ENCODE assay signal across 20 cellular contexts in genomic region chr11:95524328-95525036, GRCh38.
DNase-seq lines count a peak whose midpoint lies in the region; ATAC-seq and TF ChIP-seq lines count a peak whose summit lies in the region.
"Had no signal": no experiment of that assay in that cellular context is flagged by ENCODE, and none has a peak within 500 bp of the region (broad histone marks: within the 10 kb centered on the region; RNA-seq: fewer than 3 reads in every experiment).

No MANE protein-coding gene starts in this region.

- H3K4me3 ChIP-seq in gastroesophageal sphincter = no peak overlapping the region
- H3K4me3 ChIP-seq: K562, MG63, transverse colon had no signal

- TF ChIP-seq POLR2A in gastroesophageal sphincter (IDR thresholded peaks at IDR 0.05) = no peak

- no peaks in the 10 kb centered on the region for H3K4me1 ChIP-seq in gastroesophageal sphincter
- H3K4me1 ChIP-seq: transverse colon had no signal

- peak; percentile 95 for DNase-seq in NCI-H1417 treated with DMSO at 0.1 percent for 48 hours (lab: John Stamatoyannopoulos, UW)
- DNase-seq in NCI-H446 (lab: John Stamatoyannopoulos, UW) = peak; percentile 70 to 75
- peak; percentile 32 for DNase-seq in retina
- no peak for DNase-seq in hippocampal formation (lab: John Stamatoyannopoulos, UW)
- DNase-seq: activated CD4-positive, alpha-beta T cell treated with anti-CD3 and anti-CD28 coated beads, Interleukin-2, amount 50 U/mL, for 1 hour; activated naive CD4-positive, alpha-beta T cell treated with anti-CD3 and anti-CD28 coated beads, Interleukin-2, amount 10 ng/mL, durations not matched to agents 7 days and 5 days; CD4-positive, CD25-positive, alpha-beta regulatory T cell; endodermal cell; HFFc6; kidney; MG63; NCI-H2029; NCI-H510A treated with DMSO at 0.1 percent for 48 hours; transverse colon had no signal

- H3K9me3 ChIP-seq in gastroesophageal sphincter = no peaks in the 10 kb centered on the region
- H3K9me3 ChIP-seq: MG63, transverse colon had no signal

- peak; percentile 45; the same call in 1 of the 3 replicates for ATAC-seq in SK-N-SH treated with all-trans-retinoic acid at 6 μM for 48 hours
- no peak for ATAC-seq in HG03196 (IDR thresholded peaks at IDR 0.05; ENCODE audit: unreplicated experiment)
- no peak for ATAC-seq in gastroesophageal sphincter
- ATAC-seq: K562, WTC11 had no signal

- TF ChIP-seq EP300 in gastroesophageal sphincter (IDR thresholded peaks at IDR 0.05) = no peak

- no peaks in the 10 kb centered on the region for H3K27me3 ChIP-seq in gastroesophageal sphincter
- H3K27me3 ChIP-seq: MG63, transverse colon had no signal

- 72 to 90% methylated on average over 4 of the region's 4 CpGs for WGBS in gastroesophageal sphincter (ENCODE audit: low coverage in 1 of 2), 2 donors

- no peak overlapping the region for H3K27ac ChIP-seq in gastroesophageal sphincter
- H3K27ac ChIP-seq: RWPE1, transverse colon had no signal

- TF ChIP-seq CTCF in gastroesophageal sphincter (IDR thresholded peaks at IDR 0.05) = no peak

- no peaks in the 10 kb centered on the region for H3K36me3 ChIP-seq in gastroesophageal sphincter
- H3K36me3 ChIP-seq: MG63, transverse colon had no signal

TF ChIP-seq in SK-N-SH treated with all-trans-retinoic acid at 6 μM for 48 hours, 23 proteins besides CTCF, POLR2A, EP300 and RAD21:
- no peak for TF ChIP-seq POU6F1 (CRISPR knock-in tag; IDR thresholded peaks at IDR 0.05; ENCODE audit: borderline replicate concordance, low read depth)
- no peak for TF ChIP-seq PPARA (CRISPR knock-in tag; IDR thresholded peaks at IDR 0.05; ENCODE audit: borderline replicate concordance)
- peak; percentile 72 for TF ChIP-seq ISL1 (CRISPR knock-in tag; IDR thresholded peaks at IDR 0.05)
- TF ChIP-seq TCF4 (CRISPR knock-in tag; IDR thresholded peaks at IDR 0.05; ENCODE audit: borderline replicate concordance) = peak; percentile 78; the same call in 1 of the 2 replicates
- TF ChIP-seq CSDC2 (CRISPR knock-in tag; IDR thresholded peaks at IDR 0.05) = 0 out of 2 replicates have a peak, but pooled peaks have one; percentile 42
- no peak for TF ChIP-seq ZC3H10 (CRISPR knock-in tag; IDR thresholded peaks at IDR 0.05)
- no peak for TF ChIP-seq ZFP30 (CRISPR knock-in tag; IDR thresholded peaks at IDR 0.05)
- TF ChIP-seq SNAI2 (CRISPR knock-in tag; IDR thresholded peaks at IDR 0.05) = peak; percentile 52; the same call in 1 of the 2 replicates
- TF ChIP-seq OSR1 (CRISPR knock-in tag; IDR thresholded peaks at IDR 0.05) = no peak
- TF ChIP-seq, protein P1, sequence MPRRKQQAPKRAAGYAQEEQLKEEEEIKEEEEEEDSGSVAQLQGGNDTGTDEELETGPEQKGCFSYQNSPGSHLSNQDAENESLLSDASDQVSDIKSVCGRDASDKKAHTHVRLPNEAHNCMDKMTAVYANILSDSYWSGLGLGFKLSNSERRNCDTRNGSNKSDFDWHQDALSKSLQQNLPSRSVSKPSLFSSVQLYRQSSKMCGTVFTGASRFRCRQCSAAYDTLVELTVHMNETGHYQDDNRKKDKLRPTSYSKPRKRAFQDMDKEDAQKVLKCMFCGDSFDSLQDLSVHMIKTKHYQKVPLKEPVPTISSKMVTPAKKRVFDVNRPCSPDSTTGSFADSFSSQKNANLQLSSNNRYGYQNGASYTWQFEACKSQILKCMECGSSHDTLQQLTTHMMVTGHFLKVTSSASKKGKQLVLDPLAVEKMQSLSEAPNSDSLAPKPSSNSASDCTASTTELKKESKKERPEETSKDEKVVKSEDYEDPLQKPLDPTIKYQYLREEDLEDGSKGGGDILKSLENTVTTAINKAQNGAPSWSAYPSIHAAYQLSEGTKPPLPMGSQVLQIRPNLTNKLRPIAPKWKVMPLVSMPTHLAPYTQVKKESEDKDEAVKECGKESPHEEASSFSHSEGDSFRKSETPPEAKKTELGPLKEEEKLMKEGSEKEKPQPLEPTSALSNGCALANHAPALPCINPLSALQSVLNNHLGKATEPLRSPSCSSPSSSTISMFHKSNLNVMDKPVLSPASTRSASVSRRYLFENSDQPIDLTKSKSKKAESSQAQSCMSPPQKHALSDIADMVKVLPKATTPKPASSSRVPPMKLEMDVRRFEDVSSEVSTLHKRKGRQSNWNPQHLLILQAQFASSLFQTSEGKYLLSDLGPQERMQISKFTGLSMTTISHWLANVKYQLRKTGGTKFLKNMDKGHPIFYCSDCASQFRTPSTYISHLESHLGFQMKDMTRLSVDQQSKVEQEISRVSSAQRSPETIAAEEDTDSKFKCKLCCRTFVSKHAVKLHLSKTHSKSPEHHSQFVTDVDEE (CRISPR knock-in tag; IDR thresholded peaks at IDR 0.05) = peak; percentile 93
- TF ChIP-seq GLIS3 (CRISPR knock-in tag; IDR thresholded peaks at IDR 0.05) = 0 out of 2 replicates have a peak, but pooled peaks have one; percentile 68
- TF ChIP-seq ESRRG (CRISPR knock-in tag; IDR thresholded peaks at IDR 0.05) = no peak
- TF ChIP-seq, protein P2, sequence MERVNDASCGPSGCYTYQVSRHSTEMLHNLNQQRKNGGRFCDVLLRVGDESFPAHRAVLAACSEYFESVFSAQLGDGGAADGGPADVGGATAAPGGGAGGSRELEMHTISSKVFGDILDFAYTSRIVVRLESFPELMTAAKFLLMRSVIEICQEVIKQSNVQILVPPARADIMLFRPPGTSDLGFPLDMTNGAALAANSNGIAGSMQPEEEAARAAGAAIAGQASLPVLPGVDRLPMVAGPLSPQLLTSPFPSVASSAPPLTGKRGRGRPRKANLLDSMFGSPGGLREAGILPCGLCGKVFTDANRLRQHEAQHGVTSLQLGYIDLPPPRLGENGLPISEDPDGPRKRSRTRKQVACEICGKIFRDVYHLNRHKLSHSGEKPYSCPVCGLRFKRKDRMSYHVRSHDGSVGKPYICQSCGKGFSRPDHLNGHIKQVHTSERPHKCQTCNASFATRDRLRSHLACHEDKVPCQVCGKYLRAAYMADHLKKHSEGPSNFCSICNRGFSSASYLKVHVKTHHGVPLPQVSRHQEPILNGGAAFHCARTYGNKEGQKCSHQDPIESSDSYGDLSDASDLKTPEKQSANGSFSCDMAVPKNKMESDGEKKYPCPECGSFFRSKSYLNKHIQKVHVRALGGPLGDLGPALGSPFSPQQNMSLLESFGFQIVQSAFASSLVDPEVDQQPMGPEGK (CRISPR knock-in tag; IDR thresholded peaks at IDR 0.05; ENCODE audit: borderline replicate concordance) = no peak
- TF ChIP-seq ZNF565 (CRISPR knock-in tag; conservative IDR thresholded peaks at IDR 0.05; ENCODE audit: low read depth) = 0 out of 2 replicates have a peak, but pooled peaks have one; percentile 29
- TF ChIP-seq ZFP3 (CRISPR knock-in tag; IDR thresholded peaks at IDR 0.05) = 0 out of 2 replicates have a peak, but pooled peaks have one; percentile 55
- no peak for TF ChIP-seq ARNTL (CRISPR knock-in tag; IDR thresholded peaks at IDR 0.05; ENCODE audit: borderline replicate concordance, low read depth)
- no peak for TF ChIP-seq BACH2 (CRISPR knock-in tag; IDR thresholded peaks at IDR 0.05; ENCODE audit: borderline replicate concordance)

Comparison
In these comparisons a context has a peak if more than half of its experiments do, and no peak if none do; other contexts are left out.
1. DNase-seq: peak in NCI-H1417 treated with DMSO at 0.1 percent for 48 hours (single experiment), NCI-H446 (2 of 2) and retina (single experiment); none in hippocampal formation (0 of 2).